16 cellular contexts compared by ENCODE assay signal in genomic region chr9:107922246-107922645, GRCh38.
DNase-seq lines count a peak whose midpoint lies in the region; ATAC-seq and TF ChIP-seq lines count a peak whose summit lies in the region.
"Had no signal": no experiment of that assay in that cellular context is flagged by ENCODE, and none has a peak within 500 bp of the region (broad histone marks: within the 10 kb centered on the region; RNA-seq: fewer than 3 reads in every experiment).

No MANE protein-coding gene starts in this region.

- H3K27ac Mint-ChIP-seq in nephron, result peak overlapping the region in 2 of 3 experiments; percentile 15 to 17
- H3K27ac Mint-ChIP-seq: B cell; CD4-positive, CD25-positive, alpha-beta regulatory T cell; CD8-positive, alpha-beta T cell; HFFc6 had no signal

- no peak overlapping the region for H3K4me3 Mint-ChIP-seq in nephron
- H3K4me3 Mint-ChIP-seq: B cell; CD4-positive, CD25-positive, alpha-beta regulatory T cell; CD8-positive, alpha-beta T cell; HFFc6 had no signal

- H3K27me3 Mint-ChIP-seq in nephron (ENCODE audit: low read depth), result peaks cover 4% of the 10 kb centered on the region
- H3K27me3 Mint-ChIP-seq: B cell; CD4-positive, CD25-positive, alpha-beta regulatory T cell had no signal

- no peaks in the 10 kb centered on the region for H3K36me3 Mint-ChIP-seq in nephron (ENCODE audit: low read depth)
- H3K36me3 Mint-ChIP-seq: CD4-positive, CD25-positive, alpha-beta regulatory T cell; CD8-positive, alpha-beta T cell had no signal

- DNase-seq in choroid plexus epithelial cell (ENCODE audit: low read depth) (peak; percentile 15), fibroblast of gingiva (ENCODE audit: low read depth) (peak; percentile 50), RPMI8226 (no peak)
- DNase-seq in activated CD8-positive, alpha-beta memory T cell treated with anti-CD3 and anti-CD28 coated beads, Interleukin-2, amount 50 U/mL, for 4 hours, result no peak
- DNase-seq: Caco-2; CD4-positive, CD25-positive, alpha-beta regulatory T cell; CD8-positive, alpha-beta T cell; DMS153; DND-41; GOT3; HFFc6 had no signal

- peaks cover 4% of the 10 kb centered on the region for H3K9me3 Mint-ChIP-seq in nephron
- H3K9me3 Mint-ChIP-seq: CD8-positive, alpha-beta T cell had no signal

- H3K4me3 ChIP-seq in choroid plexus epithelial cell (ENCODE audit: low read depth, low read length), result no peak overlapping the region
- H3K4me3 ChIP-seq: BLaER1, HAP-1 had no signal

- TF ChIP-seq CTCF in choroid plexus epithelial cell (conservative IDR thresholded peaks at IDR 0.05; ENCODE audit: low read depth, low read length) (no peak), nephron (IDR thresholded peaks at IDR 0.05; ENCODE audit: unreplicated experiment in 3 of 3) (no peak)

- H3K4me1 Mint-ChIP-seq in nephron, result peaks cover 6% of the 10 kb centered on the region
- H3K4me1 Mint-ChIP-seq: B cell; CD4-positive, CD25-positive, alpha-beta regulatory T cell had no signal

- no peak for ATAC-seq in HG03175 (IDR thresholded peaks at IDR 0.05; ENCODE audit: unreplicated experiment)
- ATAC-seq: CD8-positive, alpha-beta T cell had no signal

Comparison
In these comparisons a context has a peak if more than half of its experiments do, and no peak if none do; other contexts are left out.
1. DNase-seq: peak in choroid plexus epithelial cell (single experiment) and fibroblast of gingiva (single experiment); none in activated CD8-positive, alpha-beta memory T cell treated with anti-CD3 and anti-CD28 coated beads, Interleukin-2, amount 50 U/mL, for 4 hours (single experiment) and RPMI8226 (single experiment).